12 cellular contexts compared by ENCODE assay signal in the genomic region with DNA sequence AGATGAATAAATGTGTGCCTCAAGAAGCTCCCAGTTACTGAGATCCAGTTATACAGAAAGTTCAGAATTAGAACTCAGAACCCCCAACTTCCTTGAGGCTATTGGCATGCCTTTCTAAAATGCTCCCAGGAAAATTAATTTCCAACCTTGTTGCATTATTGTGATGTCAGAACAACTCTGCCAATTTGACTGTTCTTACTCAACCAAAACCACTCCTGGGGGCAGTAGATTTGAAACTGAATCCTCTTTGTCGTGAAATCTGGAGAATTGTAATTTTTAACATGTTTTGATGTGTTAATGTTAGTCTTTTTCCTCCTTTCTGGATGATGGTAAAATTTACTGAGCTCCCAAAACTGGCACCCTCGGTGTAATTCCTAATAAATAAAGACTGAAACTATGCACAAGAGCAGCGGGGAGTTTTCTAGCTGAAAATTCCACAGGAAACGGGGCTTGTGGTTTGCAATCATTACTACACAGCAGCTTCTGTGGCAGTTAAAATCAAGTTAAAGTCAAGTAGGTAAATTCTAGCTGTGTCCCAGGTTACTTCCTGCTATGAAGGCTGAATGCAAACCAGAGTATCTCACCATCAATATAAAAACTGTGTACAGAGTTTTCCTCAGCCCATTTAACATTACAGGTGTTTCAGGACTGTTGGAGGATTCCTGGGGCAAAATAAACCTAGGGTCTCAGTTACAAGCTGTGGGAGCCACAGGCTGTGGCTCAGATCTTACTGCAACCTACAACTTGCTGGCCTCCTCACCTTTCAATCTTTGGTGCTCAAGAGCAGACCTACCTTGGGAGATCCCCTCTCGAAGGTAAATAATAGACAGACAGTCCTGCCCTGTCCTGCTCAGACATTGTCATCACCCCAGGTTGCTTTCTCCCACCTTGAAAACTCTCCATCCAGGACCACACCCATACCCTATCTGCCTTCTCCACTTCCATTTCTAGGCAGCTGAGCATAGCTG.
DNase-seq lines count a peak whose midpoint lies in the region; ATAC-seq, FAIRE-seq and TF ChIP-seq lines count a peak whose summit lies in the region.
"Had no signal": no experiment of that assay in that cellular context is flagged by ENCODE, and none has a peak within 500 bp of the region (broad histone marks: within the 10 kb centered on the region; RNA-seq: fewer than 3 reads in every experiment).

No MANE protein-coding gene starts in this region.

- H3K27me3 Mint-ChIP-seq in activated CD4-positive, alpha-beta T cell treated with anti-CD3 and anti-CD28 coated beads, Interleukin-2, amount 10 ng/mL, durations not matched to agents 24 days and 14 days: peaks cover 4% of the 10 kb centered on the region
- H3K27me3 Mint-ChIP-seq in progenitor cell of endocrine pancreas: no peaks in the 10 kb centered on the region

- H3K4me3 Mint-ChIP-seq in activated CD4-positive, alpha-beta T cell treated with anti-CD3 and anti-CD28 coated beads, Interleukin-2, amount 10 ng/mL, durations not matched to agents 24 days and 14 days: peak overlapping the region; percentile 49
- no peak overlapping the region for H3K4me3 Mint-ChIP-seq in progenitor cell of endocrine pancreas (ENCODE audit: low read depth)
- H3K4me3 Mint-ChIP-seq: mesothelial cell of epicardium had no signal

- intact Hi-C loops in activated CD4-positive, alpha-beta T cell treated with anti-CD3 and anti-CD28 coated beads, Interleukin-2, amount 10 ng/mL, durations not matched to agents 24 days and 14 days (cut with micrococcal nuclease): no loop called here

- no peaks in the 10 kb centered on the region for H3K36me3 Mint-ChIP-seq in activated CD4-positive, alpha-beta T cell treated with anti-CD3 and anti-CD28 coated beads, Interleukin-2, amount 10 ng/mL, durations not matched to agents 24 days and 14 days (ENCODE audit: low read depth)
- H3K36me3 Mint-ChIP-seq in progenitor cell of endocrine pancreas (ENCODE audit: insufficient read depth): peaks cover 11% of the 10 kb centered on the region
- H3K36me3 Mint-ChIP-seq: mesothelial cell of epicardium had no signal

- peak overlapping the region; percentile 55 for H3K27ac Mint-ChIP-seq in activated CD4-positive, alpha-beta T cell treated with anti-CD3 and anti-CD28 coated beads, Interleukin-2, amount 10 ng/mL, durations not matched to agents 24 days and 14 days
- peak overlapping the region; percentile 18 for H3K27ac Mint-ChIP-seq in progenitor cell of endocrine pancreas
- H3K27ac Mint-ChIP-seq: mesothelial cell of epicardium had no signal

- TF ChIP-seq CTCF in progenitor cell of endocrine pancreas (IDR thresholded peaks at IDR 0.05; ENCODE audit: unreplicated experiment): no peak

- ATAC-seq in GM21717 (IDR thresholded peaks at IDR 0.05; ENCODE audit: unreplicated experiment): peak; percentile 62

- no peak for FAIRE-seq in RCC 7860 (lab: Jason Lieb, UNC)

- H3K4me1 Mint-ChIP-seq in activated CD4-positive, alpha-beta T cell treated with anti-CD3 and anti-CD28 coated beads, Interleukin-2, amount 10 ng/mL, durations not matched to agents 24 days and 14 days: peaks cover 14% of the 10 kb centered on the region
- no peaks in the 10 kb centered on the region for H3K4me1 Mint-ChIP-seq in progenitor cell of endocrine pancreas (ENCODE audit: low read depth)
- H3K4me1 Mint-ChIP-seq: mesothelial cell of epicardium had no signal

- in situ Hi-C loops in KBM-7 (cut with MboI; ENCODE audit: low pct_unique_long_range_greater_than_20kb, low sequenced_read_pairs): no loop called here

- H3K9me3 Mint-ChIP-seq in activated CD4-positive, alpha-beta T cell treated with anti-CD3 and anti-CD28 coated beads, Interleukin-2, amount 10 ng/mL, durations not matched to agents 24 days and 14 days: no peaks in the 10 kb centered on the region
- H3K9me3 Mint-ChIP-seq in progenitor cell of endocrine pancreas (ENCODE audit: low read depth): no peaks in the 10 kb centered on the region
- H3K9me3 Mint-ChIP-seq: mesothelial cell of epicardium had no signal

- peak; percentile 62 for DNase-seq in activated CD4-positive, alpha-beta T cell treated with anti-CD3 and anti-CD28 coated beads, Interleukin-2, amount 10 ng/mL, durations not matched to agents 24 days and 14 days
- no peak for DNase-seq in activated CD4-positive, alpha-beta T cell treated with anti-CD3 and anti-CD28 coated beads for 48 hours
- peak; percentile 22 for DNase-seq in KBM-7
- no peak for DNase-seq in progenitor cell of endocrine pancreas (ENCODE audit: low spot score, unreplicated experiment)
- DNase-seq in SIG-M5 (lab: John Stamatoyannopoulos, UW): no peak
- no peak for DNase-seq in islet precursor cell
- DNase-seq in RCC 7860 (ENCODE audit: low spot score): no peak
- DNase-seq: cerebellar nuclear complex, NCI-H187, SHP77 treated with DMSO at 0.1 percent for 48 hours had no signal

Comparison
In these comparisons a context has a peak if more than half of its experiments do, and no peak if none do; other contexts are left out.
1. DNase-seq: peak in activated CD4-positive, alpha-beta T cell treated with anti-CD3 and anti-CD28 coated beads, Interleukin-2, amount 10 ng/mL, durations not matched to agents 24 days and 14 days (single experiment) and KBM-7 (single experiment); none in activated CD4-positive, alpha-beta T cell treated with anti-CD3 and anti-CD28 coated beads for 48 hours (single experiment), progenitor cell of endocrine pancreas (single experiment), SIG-M5 (single experiment), islet precursor cell (single experiment) and RCC 7860 (single experiment).